In genomic region chr1:21622466-21623315, GRCh38 we compare ENCODE assay signal across 8 cellular contexts. TPM values are rescaled to one million over a fixed set of nuclear protein-coding genes. Genes with fewer than 3 reads are reported as not detected.
DNase-seq lines count a peak whose midpoint lies in the region; ATAC-seq and TF ChIP-seq lines count a peak whose summit lies in the region.

No MANE protein-coding gene starts in this region.

- H2BK120ac ChIP-seq in mesendoderm (ENCODE audit: low read depth, low read length): no peak overlapping the region

- no peak overlapping the region for H3K18ac ChIP-seq in mesendoderm (ENCODE audit: low read length)

- no peaks in the 10 kb centered on the region for H3K79me1 ChIP-seq in mesendoderm (ENCODE audit: low read length)

- peaks cover 0 to 9% (median 8%) of the 10 kb centered on the region in 3 donors for H3K4me1 Mint-ChIP-seq in T-cell

- H2BK15ac ChIP-seq in mesendoderm (replicated peaks; ENCODE audit: low read depth): no peak overlapping the region

- H3K4me1 ChIP-seq in breast epithelium: peaks cover 2 to 20% of the 10 kb centered on the region in 2 donors
- H3K4me1 ChIP-seq in mesendoderm (ENCODE audit: control insufficient read depth, low read depth, low read length): peaks cover 7% of the 10 kb centered on the region

- H3K27me3 ChIP-seq in breast epithelium (no peaks in the 10 kb centered on the region), mesendoderm (ENCODE audit: insufficient read depth, low read length, poor library complexity) (no peaks in the 10 kb centered on the region)

- H3K9me3 ChIP-seq in breast epithelium: no peaks in the 10 kb centered on the region

- no peak overlapping the region for H2BK5ac ChIP-seq in mesendoderm (ENCODE audit: low read length)

- H3K4me3 ChIP-seq in breast epithelium: peak overlapping the region in 2 of 3 donors; percentile 55 to 74
- H3K4me3 ChIP-seq in mesendoderm (ENCODE audit: low read length): peak overlapping the region; percentile 9

- POLR2A ChIA-PET in T-cell (lab: Charles Lee): interaction anchor here in 1 of 2 donors (0.5 kb wide), 1 partner anchor 251 kb away, joined by 3 read pairs; no protein-coding TSS in a partner anchor

- no peaks in the 10 kb centered on the region for H3K79me2 ChIP-seq in mesendoderm (ENCODE audit: control insufficient read depth, insufficient read depth, low read length)

- H4K8ac ChIP-seq in mesendoderm (ENCODE audit: low read depth, low read length): no peak overlapping the region

- H3K9ac ChIP-seq in mesendoderm (ENCODE audit: low read length): peak overlapping the region; percentile 60

- H3K4me3 Mint-ChIP-seq in T-cell: peak overlapping the region; percentile 59 to 72 (median 60)

- peak overlapping the region; percentile 76 for H3K56ac ChIP-seq in mesendoderm (ENCODE audit: low read length)

- ATAC-seq in T-cell (replicated peaks in 1 of 4) (peak; percentile 68 to 86 (median 78)), HG02938 (IDR thresholded peaks at IDR 0.05; ENCODE audit: unreplicated experiment) (no peak), GM19397 (IDR thresholded peaks at IDR 0.05; ENCODE audit: unreplicated experiment) (no peak)
- ATAC-seq in stimulated activated naive CD8-positive, alpha-beta T cell treated with anti-CD3 and anti-CD28 coated beads, Interleukin-15, Interleukin-2, amounts not matched to agents 100 U/mL and 50 U/mL, for 24 hours: peak; percentile 58

- peaks cover 27 to 36% of the 10 kb centered on the region in 2 donors for H3K27me3 Mint-ChIP-seq in T-cell

- H2AK5ac ChIP-seq in mesendoderm (ENCODE audit: low read length): no peak overlapping the region

- intact Hi-C loops in breast epithelium (cut with DNase I; ENCODE audit: low total_unique reads): no loop called here

- CTCF ChIA-PET in T-cell (lab: Charles Lee): no interaction called here

- TF ChIP-seq CTCF in GM10266 (IDR thresholded peaks at IDR 0.05; ENCODE audit: control insufficient read depth, insufficient read depth, low read depth, missing control alignments) (no peak), breast epithelium (IDR thresholded peaks at IDR 0.05) (no peak)

- H3K36me3 Mint-ChIP-seq in T-cell: no peaks in the 10 kb centered on the region

- no peak overlapping the region for H4K5ac ChIP-seq in mesendoderm (ENCODE audit: low read length)

- H3K23ac ChIP-seq in mesendoderm (ENCODE audit: low read length): no peak overlapping the region

- H3K27ac ChIP-seq in breast epithelium (peak overlapping the region; percentile 64 to 86), mesendoderm (ENCODE audit: low read depth, low read length) (no peak overlapping the region)

- peak; percentile 85 for DNase-seq in GM10266 (ENCODE audit: extremely low spot score)
- peak in 20 of 34 experiments; percentile 3 to 49 (median 16) for DNase-seq in T-cell
- no peak for DNase-seq in breast epithelium (ENCODE audit: low spot score in 2 of 2)
- no peak for DNase-seq in mesendoderm
- DNase-seq in stimulated activated naive CD8-positive, alpha-beta T cell treated with anti-CD3 and anti-CD28 coated beads, Interleukin-15, Interleukin-2, amounts not matched to agents 100 U/mL and 50 U/mL, for 24 hours: peak; percentile 62
- DNase-seq in NOMO-1 (lab: John Stamatoyannopoulos, UW; ENCODE audit: unreplicated experiment in 2 of 2): no peak

- H3K36me3 ChIP-seq in breast epithelium: no peaks in the 10 kb centered on the region
- H3K36me3 ChIP-seq in mesendoderm (ENCODE audit: control insufficient read depth, insufficient read depth, low read length): no peaks in the 10 kb centered on the region

- no CpG with 5 or more reads among the region's 62 CpGs for WGBS in mesendoderm (ENCODE audit: extremely low coverage, insufficient coverage, low lambda C conversion rate)

- H3K9me3 Mint-ChIP-seq in T-cell: no peaks in the 10 kb centered on the region

- H3K4ac ChIP-seq in mesendoderm (ENCODE audit: low read depth, low read length): no peak overlapping the region

- no peak for TF ChIP-seq POLR2A in breast epithelium (IDR thresholded peaks at IDR 0.05)

- no peak overlapping the region for H3K27ac Mint-ChIP-seq in T-cell

- H3K4me2 ChIP-seq in mesendoderm (ENCODE audit: low read length): peak overlapping the region; percentile 66

RNA-seq across cellular contexts. Expression of gene RAP1GAP, which starts 46.5 kb away (rescaled TPM):
- total RNA-seq in T-cell (1 to 10 TPM in 1 of 5 donors, under 1 TPM in 4; 0.18 to 1.0 (median 0.35) TPM), breast epithelium (1 to 10 TPM in 2 of 3 donors, under 1 TPM in 1; 0.32 to 7.2 (median 6.0) TPM)
- 8.2 TPM for polyA plus RNA-seq in mesendoderm (2013, experiment 1 of 2)
- 7.9 TPM for polyA plus RNA-seq in mesendoderm (2013, experiment 2 of 2)

Comparison
In these comparisons a context has a peak if more than half of its experiments do, and no peak if none do; other contexts are left out.
1. DNase-seq: peak in GM10266 (single experiment), T-cell (20 of 34) and stimulated activated naive CD8-positive, alpha-beta T cell treated with anti-CD3 and anti-CD28 coated beads, Interleukin-15, Interleukin-2, amounts not matched to agents 100 U/mL and 50 U/mL, for 24 hours (single experiment); none in breast epithelium (0 of 2), mesendoderm (single experiment) and NOMO-1 (0 of 2).
2. ATAC-seq: peak in T-cell (4 of 4) and stimulated activated naive CD8-positive, alpha-beta T cell treated with anti-CD3 and anti-CD28 coated beads, Interleukin-15, Interleukin-2, amounts not matched to agents 100 U/mL and 50 U/mL, for 24 hours (single experiment); none in HG02938 (single experiment) and GM19397 (single experiment).